23 cellular contexts compared by ENCODE assay signal in genomic region chr12:115511971-115512370, GRCh38.
"Had no signal": no experiment of that assay in that cellular context is flagged by ENCODE, and none has a peak within 500 bp of the region (broad histone marks: within the 10 kb centered on the region; RNA-seq: fewer than 3 reads in every experiment).

No MANE protein-coding gene starts in this region.

- H3K4me1 Mint-ChIP-seq: activated naive CD8-positive, alpha-beta T cell treated with anti-CD3 and anti-CD28 coated beads, Interleukin-2, amount 10 ng/mL, durations not matched to agents 7 days and 5 days had no signal

- FAIRE-seq: RCC 7860 had no signal

- H3K27ac Mint-ChIP-seq: activated CD8-positive, alpha-beta T cell treated with anti-CD3 and anti-CD28 coated beads, Interleukin-2, amount 10 ng/mL, durations not matched to agents 7 days and 5 days; activated naive CD8-positive, alpha-beta T cell treated with anti-CD3 and anti-CD28 coated beads, Interleukin-2, amount 10 ng/mL, durations not matched to agents 7 days and 5 days had no signal

- H3K36me3 ChIP-seq: adrenal gland, SJSA1 had no signal

- H3K27me3 ChIP-seq: adrenal gland, SJSA1 had no signal

- H3K4me3 ChIP-seq: adrenal gland, SJSA1 had no signal

- H3K9me3 ChIP-seq: adrenal gland had no signal

- H3K36me3 Mint-ChIP-seq: activated naive CD8-positive, alpha-beta T cell treated with anti-CD3 and anti-CD28 coated beads, Interleukin-2, amount 10 ng/mL, durations not matched to agents 7 days and 5 days had no signal

- H3K27ac ChIP-seq: adrenal gland, SJSA1 had no signal

- H3K4me3 Mint-ChIP-seq: activated CD8-positive, alpha-beta T cell treated with anti-CD3 and anti-CD28 coated beads, Interleukin-2, amount 10 ng/mL, durations not matched to agents 7 days and 5 days; activated naive CD8-positive, alpha-beta T cell treated with anti-CD3 and anti-CD28 coated beads, Interleukin-2, amount 10 ng/mL, durations not matched to agents 7 days and 5 days had no signal

- DNase-seq: activated CD4-positive, alpha-beta T cell treated with anti-CD3 and anti-CD28 coated beads for 48 hours; activated CD4-positive, alpha-beta T cell treated with anti-CD3 and anti-CD28 coated beads, Interleukin-2, amount 50 U/mL, for 4 hours; activated CD4-positive, CD25-positive, alpha-beta regulatory T cell treated with anti-CD3 and anti-CD28 coated beads, Interleukin-2, amount 50 U/mL, for 72 hours; activated CD8-positive, alpha-beta memory T cell treated with anti-CD3 and anti-CD28 coated beads, Interleukin-2, amount 50 U/mL, for 48 hours; activated CD8-positive, alpha-beta T cell treated with anti-CD3 and anti-CD28 coated beads, Interleukin-2, amount 10 ng/mL, durations not matched to agents 7 days and 5 days; activated naive CD4-positive, alpha-beta T cell treated with anti-CD3 and anti-CD28 coated beads, Interleukin-2, amount 50 U/mL, for 16 hours; activated naive CD8-positive, alpha-beta T cell treated with anti-CD3 and anti-CD28 coated beads, Interleukin-2, amount 10 ng/mL, durations not matched to agents 7 days and 5 days; activated T-cell treated with anti-CD3 and anti-CD28 coated beads, Interleukin-2, amount 50 U/mL, for 1 hour; adrenal gland; anterior cingulate cortex; caudate nucleus; Kasumi-1; NCI-H1105 treated with DMSO at 0.1 percent for 48 hours; NCI-H1436 treated with DMSO at 0.1 percent for 48 hours; NCI-H187 treated with DMSO at 0.1 percent for 48 hours; NCI-H345; NCI-H510A treated with DMSO at 0.1 percent for 48 hours; NCI-H69; PC-3; SHP77; SW 1271 had no signal

- H3K27me3 Mint-ChIP-seq: activated naive CD8-positive, alpha-beta T cell treated with anti-CD3 and anti-CD28 coated beads, Interleukin-2, amount 10 ng/mL, durations not matched to agents 7 days and 5 days had no signal

- H3K4me1 ChIP-seq: SJSA1 had no signal
